11 cellular contexts compared by ENCODE assay signal in the genomic region with DNA sequence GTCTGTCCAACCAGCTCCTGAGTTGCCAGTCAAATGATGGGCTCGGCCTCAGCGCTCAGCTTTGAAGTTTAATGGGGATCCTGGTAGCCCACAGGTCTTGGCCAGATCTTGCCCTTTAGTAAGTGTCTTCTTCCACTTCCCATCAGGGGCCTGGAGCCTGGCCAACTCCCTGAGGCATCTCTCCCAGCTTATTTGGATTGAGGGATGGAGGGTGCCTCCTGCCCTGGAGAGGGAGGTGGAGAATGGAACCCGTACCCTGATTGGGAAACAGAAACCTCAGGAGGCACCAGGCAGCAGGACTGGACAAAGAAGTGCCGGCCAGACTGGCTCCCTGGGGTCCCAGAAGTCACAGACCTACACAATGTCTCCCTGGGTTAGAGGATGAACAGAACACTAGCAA.
"Had no signal": no experiment of that assay in that cellular context is flagged by ENCODE, and none has a peak within 500 bp of the region (broad histone marks: within the 10 kb centered on the region; RNA-seq: fewer than 3 reads in every experiment).

No MANE protein-coding gene starts in this region.

- H3K27me3 Mint-ChIP-seq: activated B cell treated with CpG ODN at 0.5 μM for 24 hours; activated CD4-positive, alpha-beta T cell treated with anti-CD3 and anti-CD28 coated beads, Interleukin-2, amount 10 ng/mL, durations not matched to agents 7 days and 5 days; activated naive CD8-positive, alpha-beta T cell treated with anti-CD3 and anti-CD28 coated beads, Interleukin-2, amount 10 ng/mL, durations not matched to agents 7 days and 5 days; naive thymus-derived CD8-positive, alpha-beta T cell; stimulated activated naive CD8-positive, alpha-beta T cell treated with anti-CD3 and anti-CD28 coated beads, Interleukin-15, Interleukin-2, amounts not matched to agents 100 ng/mL and 50 ng/mL, for 24 hours; T-helper 17 cell had no signal

- H3K27me3 ChIP-seq: esophagus squamous epithelium, testis had no signal

- ATAC-seq: mucosa of descending colon; naive thymus-derived CD8-positive, alpha-beta T cell; T-helper 17 cell had no signal

- H3K4me3 Mint-ChIP-seq: activated B cell treated with CpG ODN at 0.5 μM for 24 hours; activated CD4-positive, alpha-beta T cell treated with anti-CD3 and anti-CD28 coated beads, Interleukin-2, amount 10 ng/mL, durations not matched to agents 7 days and 5 days; activated naive CD8-positive, alpha-beta T cell treated with anti-CD3 and anti-CD28 coated beads, Interleukin-2, amount 10 ng/mL, durations not matched to agents 7 days and 5 days; naive thymus-derived CD8-positive, alpha-beta T cell; stimulated activated naive CD8-positive, alpha-beta T cell treated with anti-CD3 and anti-CD28 coated beads, Interleukin-15, Interleukin-2, amounts not matched to agents 100 ng/mL and 50 ng/mL, for 24 hours; T-helper 17 cell had no signal

- H3K27ac Mint-ChIP-seq: activated B cell treated with CpG ODN at 0.5 μM for 24 hours; activated CD4-positive, alpha-beta T cell treated with anti-CD3 and anti-CD28 coated beads, Interleukin-2, amount 10 ng/mL, durations not matched to agents 7 days and 5 days; activated naive CD8-positive, alpha-beta T cell treated with anti-CD3 and anti-CD28 coated beads, Interleukin-2, amount 10 ng/mL, durations not matched to agents 7 days and 5 days; stimulated activated naive CD8-positive, alpha-beta T cell treated with anti-CD3 and anti-CD28 coated beads, Interleukin-15, Interleukin-2, amounts not matched to agents 100 ng/mL and 50 ng/mL, for 24 hours; T-helper 17 cell had no signal

- H3K9me3 ChIP-seq: esophagus squamous epithelium, mucosa of descending colon, testis had no signal

- H3K4me3 ChIP-seq: esophagus squamous epithelium, mucosa of descending colon, testis had no signal

- H3K9me3 Mint-ChIP-seq: activated B cell treated with CpG ODN at 0.5 μM for 24 hours; activated CD4-positive, alpha-beta T cell treated with anti-CD3 and anti-CD28 coated beads, Interleukin-2, amount 10 ng/mL, durations not matched to agents 7 days and 5 days; activated naive CD8-positive, alpha-beta T cell treated with anti-CD3 and anti-CD28 coated beads, Interleukin-2, amount 10 ng/mL, durations not matched to agents 7 days and 5 days; naive thymus-derived CD8-positive, alpha-beta T cell; stimulated activated naive CD8-positive, alpha-beta T cell treated with anti-CD3 and anti-CD28 coated beads, Interleukin-15, Interleukin-2, amounts not matched to agents 100 ng/mL and 50 ng/mL, for 24 hours had no signal

- DNase-seq: activated B cell treated with CpG ODN at 0.5 μM for 24 hours; activated CD4-positive, alpha-beta T cell treated with anti-CD3 and anti-CD28 coated beads, Interleukin-2, amount 10 ng/mL, durations not matched to agents 7 days and 5 days; activated effector memory CD4-positive, alpha-beta T cell treated with anti-CD3 and anti-CD28 coated beads, Interleukin-2, amount 50 U/mL, for 16 hours; activated naive CD8-positive, alpha-beta T cell treated with anti-CD3 and anti-CD28 coated beads, Interleukin-2, amount 10 ng/mL, durations not matched to agents 7 days and 5 days; esophagus squamous epithelium; mucosa of descending colon; naive thymus-derived CD8-positive, alpha-beta T cell; stimulated activated CD4-positive, alpha-beta T cell treated with anti-CD3 and anti-CD28 coated beads, Interleukin-2, amount 100 ng/mL, for 48 hours; T-helper 17 cell; testis had no signal

- H3K4me1 Mint-ChIP-seq: activated B cell treated with CpG ODN at 0.5 μM for 24 hours had no signal
